Comparison of ENCODE assay signal across 1 cellular context in the genomic region with DNA sequence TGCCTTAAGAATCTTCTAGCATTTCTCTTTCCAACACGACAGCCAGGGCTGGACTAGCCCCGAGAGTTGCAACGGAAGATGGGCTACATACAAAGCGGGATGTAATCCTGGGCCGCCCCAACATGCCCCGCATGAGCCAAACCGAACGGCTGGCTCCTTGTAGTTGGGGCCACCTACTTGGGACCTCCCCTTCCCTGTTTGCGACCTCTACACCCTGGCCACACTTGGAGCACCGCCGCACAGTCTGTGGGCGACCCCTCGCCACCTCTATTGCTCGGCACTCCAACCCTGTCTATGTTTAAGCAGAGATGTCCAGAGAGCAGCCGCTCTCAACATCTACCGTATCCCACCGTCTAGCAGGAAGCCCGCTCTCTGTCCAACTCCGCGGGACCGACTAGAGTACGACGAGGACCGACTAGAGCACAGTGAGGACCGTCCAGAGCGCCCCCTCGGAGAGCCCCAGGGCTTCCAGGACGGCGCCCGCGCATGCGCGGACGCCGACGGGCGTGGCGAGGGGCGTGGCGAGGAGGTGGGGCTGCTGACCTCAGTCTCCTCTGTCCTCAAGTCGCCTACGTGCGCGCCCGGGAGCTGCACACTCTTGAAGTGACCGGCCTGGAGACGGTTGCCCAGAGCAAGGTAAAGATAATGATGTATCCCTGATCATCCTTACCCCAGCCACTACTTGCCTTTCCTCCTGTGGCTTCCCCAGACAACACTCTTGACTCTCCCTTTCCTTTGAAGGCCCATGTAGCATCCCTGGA.
TF ChIP-seq lines count a peak whose summit lies in the region.

No MANE protein-coding gene starts in this region.

TF ChIP-seq in HepG2, 621 proteins besides CTCF, POLR2A, EP300 and RAD21 (continued from another document and continues in another):
- TF ChIP-seq, protein P1, sequence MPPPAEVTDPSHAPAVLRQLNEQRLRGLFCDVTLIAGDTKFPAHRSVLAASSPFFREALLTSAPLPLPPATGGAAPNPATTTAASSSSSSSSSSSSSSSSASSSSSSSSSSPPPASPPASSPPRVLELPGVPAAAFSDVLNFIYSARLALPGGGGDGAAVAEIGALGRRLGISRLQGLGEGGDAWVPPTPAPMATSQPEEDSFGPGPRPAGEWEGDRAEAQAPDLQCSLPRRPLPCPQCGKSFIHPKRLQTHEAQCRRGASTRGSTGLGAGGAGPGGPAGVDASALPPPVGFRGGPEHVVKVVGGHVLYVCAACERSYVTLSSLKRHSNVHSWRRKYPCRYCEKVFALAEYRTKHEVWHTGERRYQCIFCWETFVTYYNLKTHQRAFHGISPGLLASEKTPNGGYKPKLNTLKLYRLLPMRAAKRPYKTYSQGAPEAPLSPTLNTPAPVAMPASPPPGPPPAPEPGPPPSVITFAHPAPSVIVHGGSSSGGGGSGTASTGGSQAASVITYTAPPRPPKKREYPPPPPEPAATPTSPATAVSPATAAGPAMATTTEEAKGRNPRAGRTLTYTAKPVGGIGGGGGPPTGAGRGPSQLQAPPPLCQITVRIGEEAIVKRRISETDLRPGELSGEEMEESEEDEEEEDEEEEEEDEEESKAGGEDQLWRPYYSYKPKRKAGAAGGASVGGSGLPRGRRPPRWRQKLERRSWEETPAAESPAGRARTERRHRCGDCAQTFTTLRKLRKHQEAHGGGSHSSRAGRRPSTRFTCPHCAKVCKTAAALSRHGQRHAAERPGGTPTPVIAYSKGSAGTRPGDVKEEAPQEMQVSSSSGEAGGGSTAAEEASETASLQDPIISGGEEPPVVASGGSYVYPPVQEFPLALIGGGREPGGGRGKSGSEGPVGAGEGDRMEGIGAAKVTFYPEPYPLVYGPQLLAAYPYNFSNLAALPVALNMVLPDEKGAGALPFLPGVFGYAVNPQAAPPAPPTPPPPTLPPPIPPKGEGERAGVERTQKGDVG (CRISPR knock-in tag; IDR thresholded peaks at IDR 0.05; ENCODE audit: borderline replicate concordance), result peak; percentile 28; the same call in 1 of the 2 replicates
- TF ChIP-seq ZNF747 (CRISPR knock-in tag; IDR thresholded peaks at IDR 0.05; ENCODE audit: borderline replicate concordance), result no peak
- TF ChIP-seq MTA1 (CRISPR knock-in tag; IDR thresholded peaks at IDR 0.05; ENCODE audit: borderline replicate concordance), result 0 out of 2 replicates have a peak, but pooled peaks have one; percentile 22
- TF ChIP-seq FLYWCH1 (CRISPR knock-in tag; IDR thresholded peaks at IDR 0.05), result no peak
- no peak for TF ChIP-seq ZNF878 (CRISPR knock-in tag; IDR thresholded peaks at IDR 0.05)
- TF ChIP-seq ARNT (IDR thresholded peaks at IDR 0.05), result no peak
- TF ChIP-seq ARID2 (CRISPR knock-in tag; IDR thresholded peaks at IDR 0.05; ENCODE audit: borderline replicate concordance), result no peak
- no peak for TF ChIP-seq FOSL1 (CRISPR knock-in tag; IDR thresholded peaks at IDR 0.05; ENCODE audit: borderline replicate concordance)
- no peak for TF ChIP-seq YEATS4 (CRISPR knock-in tag; IDR thresholded peaks at IDR 0.05; ENCODE audit: borderline replicate concordance)
- no peak for TF ChIP-seq PREB (CRISPR knock-in tag; IDR thresholded peaks at IDR 0.05)
- TF ChIP-seq SP1 (IDR thresholded peaks at IDR 0.05), result no peak
- TF ChIP-seq SP1 (CRISPR knock-in tag; IDR thresholded peaks at IDR 0.05), result peak; percentile 44; the same call in 1 of the 2 replicates
- no peak for TF ChIP-seq ZNF256 (CRISPR knock-in tag; conservative IDR thresholded peaks at IDR 0.05)
- TF ChIP-seq PTBP1 (IDR thresholded peaks at IDR 0.05; ENCODE audit: low read depth, low read length, poor library complexity, severe bottlenecking), result no peak
- no peak for TF ChIP-seq ZFP36L2 (CRISPR knock-in tag; IDR thresholded peaks at IDR 0.05)
- TF ChIP-seq, protein P2, sequence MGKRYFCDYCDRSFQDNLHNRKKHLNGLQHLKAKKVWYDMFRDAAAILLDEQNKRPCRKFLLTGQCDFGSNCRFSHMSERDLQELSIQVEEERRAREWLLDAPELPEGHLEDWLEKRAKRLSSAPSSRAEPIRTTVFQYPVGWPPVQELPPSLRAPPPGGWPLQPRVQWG (CRISPR knock-in tag; IDR thresholded peaks at IDR 0.05; ENCODE audit: borderline replicate concordance, low read depth), result no peak
- peak; percentile 62; the same call in 1 of the 2 replicates for TF ChIP-seq ZNF788 (CRISPR knock-in tag; IDR thresholded peaks at IDR 0.05; ENCODE audit: borderline replicate concordance)
- peak; percentile 63 for TF ChIP-seq TAF1 (CRISPR knock-in tag; IDR thresholded peaks at IDR 0.05)
- 0 out of 2 replicates have a peak, but pooled peaks have one; percentile 61 for TF ChIP-seq KDM2A (CRISPR knock-in tag; IDR thresholded peaks at IDR 0.05; ENCODE audit: borderline replicate concordance, low read depth)
- TF ChIP-seq NR0B2 (CRISPR knock-in tag; IDR thresholded peaks at IDR 0.05), result no peak
- TF ChIP-seq NCOR1 (IDR thresholded peaks at IDR 0.05; ENCODE audit: borderline replicate concordance, low read length), result no peak
- no peak for TF ChIP-seq THAP8 (CRISPR knock-in tag; IDR thresholded peaks at IDR 0.05; ENCODE audit: borderline replicate concordance)
- TF ChIP-seq ZNF597 (CRISPR knock-in tag; IDR thresholded peaks at IDR 0.05), result no peak
- TF ChIP-seq GATAD1 (CRISPR knock-in tag; IDR thresholded peaks at IDR 0.05), result no peak
- 0 out of 2 replicates have a peak, but pooled peaks have one; percentile 24 for TF ChIP-seq ZBTB42 (CRISPR knock-in tag; IDR thresholded peaks at IDR 0.05)
- no peak for TF ChIP-seq RBAK (CRISPR knock-in tag; IDR thresholded peaks at IDR 0.05)
- TF ChIP-seq HINFP (CRISPR knock-in tag; IDR thresholded peaks at IDR 0.05; ENCODE audit: low read depth), result no peak
- TF ChIP-seq ZNF329 (CRISPR knock-in tag; IDR thresholded peaks at IDR 0.05; ENCODE audit: low read depth), result no peak
- TF ChIP-seq ZFP36L1 (CRISPR knock-in tag; IDR thresholded peaks at IDR 0.05), result 0 out of 2 replicates have a peak, but pooled peaks have one; percentile 7
- TF ChIP-seq SMYD3 (CRISPR knock-in tag; IDR thresholded peaks at IDR 0.05), result 0 out of 2 replicates have a peak, but pooled peaks have one; percentile 35
- no peak; the same call in 1 of the 2 replicates for TF ChIP-seq MEIS2 (CRISPR knock-in tag; IDR thresholded peaks at IDR 0.05)
- no peak for TF ChIP-seq NFKBIZ (CRISPR knock-in tag; IDR thresholded peaks at IDR 0.05)
- TF ChIP-seq ZNF160 (CRISPR knock-in tag; IDR thresholded peaks at IDR 0.05), result peak; percentile 62; the same call in 1 of the 2 replicates
- no peak for TF ChIP-seq ZC3H13 (CRISPR knock-in tag; IDR thresholded peaks at IDR 0.05)
- no peak for TF ChIP-seq KLF16 (CRISPR knock-in tag; IDR thresholded peaks at IDR 0.05)
- TF ChIP-seq, protein P3, sequence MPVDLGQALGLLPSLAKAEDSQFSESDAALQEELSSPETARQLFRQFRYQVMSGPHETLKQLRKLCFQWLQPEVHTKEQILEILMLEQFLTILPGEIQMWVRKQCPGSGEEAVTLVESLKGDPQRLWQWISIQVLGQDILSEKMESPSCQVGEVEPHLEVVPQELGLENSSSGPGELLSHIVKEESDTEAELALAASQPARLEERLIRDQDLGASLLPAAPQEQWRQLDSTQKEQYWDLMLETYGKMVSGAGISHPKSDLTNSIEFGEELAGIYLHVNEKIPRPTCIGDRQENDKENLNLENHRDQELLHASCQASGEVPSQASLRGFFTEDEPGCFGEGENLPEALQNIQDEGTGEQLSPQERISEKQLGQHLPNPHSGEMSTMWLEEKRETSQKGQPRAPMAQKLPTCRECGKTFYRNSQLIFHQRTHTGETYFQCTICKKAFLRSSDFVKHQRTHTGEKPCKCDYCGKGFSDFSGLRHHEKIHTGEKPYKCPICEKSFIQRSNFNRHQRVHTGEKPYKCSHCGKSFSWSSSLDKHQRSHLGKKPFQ (CRISPR knock-in tag; IDR thresholded peaks at IDR 0.05; ENCODE audit: insufficient replicate concordance), result peak; percentile 58
- TF ChIP-seq GATAD2A (CRISPR knock-in tag; IDR thresholded peaks at IDR 0.05), result peak; percentile 10; the same call in 1 of the 2 replicates
- TF ChIP-seq, protein P4, sequence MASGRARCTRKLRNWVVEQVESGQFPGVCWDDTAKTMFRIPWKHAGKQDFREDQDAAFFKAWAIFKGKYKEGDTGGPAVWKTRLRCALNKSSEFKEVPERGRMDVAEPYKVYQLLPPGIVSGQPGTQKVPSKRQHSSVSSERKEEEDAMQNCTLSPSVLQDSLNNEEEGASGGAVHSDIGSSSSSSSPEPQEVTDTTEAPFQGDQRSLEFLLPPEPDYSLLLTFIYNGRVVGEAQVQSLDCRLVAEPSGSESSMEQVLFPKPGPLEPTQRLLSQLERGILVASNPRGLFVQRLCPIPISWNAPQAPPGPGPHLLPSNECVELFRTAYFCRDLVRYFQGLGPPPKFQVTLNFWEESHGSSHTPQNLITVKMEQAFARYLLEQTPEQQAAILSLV (CRISPR knock-in tag; IDR thresholded peaks at IDR 0.05; ENCODE audit: borderline replicate concordance), result no peak
- TF ChIP-seq HOXA9 (CRISPR knock-in tag; IDR thresholded peaks at IDR 0.05; ENCODE audit: borderline replicate concordance), result 0 out of 2 replicates have a peak, but pooled peaks have one; percentile 62
- peak; percentile 59; the same call in 1 of the 2 replicates for TF ChIP-seq RXRB (CRISPR knock-in tag; IDR thresholded peaks at IDR 0.05; ENCODE audit: borderline replicate concordance)
- no peak for TF ChIP-seq ZNF768 (CRISPR knock-in tag; IDR thresholded peaks at IDR 0.05)
- TF ChIP-seq, protein P5, sequence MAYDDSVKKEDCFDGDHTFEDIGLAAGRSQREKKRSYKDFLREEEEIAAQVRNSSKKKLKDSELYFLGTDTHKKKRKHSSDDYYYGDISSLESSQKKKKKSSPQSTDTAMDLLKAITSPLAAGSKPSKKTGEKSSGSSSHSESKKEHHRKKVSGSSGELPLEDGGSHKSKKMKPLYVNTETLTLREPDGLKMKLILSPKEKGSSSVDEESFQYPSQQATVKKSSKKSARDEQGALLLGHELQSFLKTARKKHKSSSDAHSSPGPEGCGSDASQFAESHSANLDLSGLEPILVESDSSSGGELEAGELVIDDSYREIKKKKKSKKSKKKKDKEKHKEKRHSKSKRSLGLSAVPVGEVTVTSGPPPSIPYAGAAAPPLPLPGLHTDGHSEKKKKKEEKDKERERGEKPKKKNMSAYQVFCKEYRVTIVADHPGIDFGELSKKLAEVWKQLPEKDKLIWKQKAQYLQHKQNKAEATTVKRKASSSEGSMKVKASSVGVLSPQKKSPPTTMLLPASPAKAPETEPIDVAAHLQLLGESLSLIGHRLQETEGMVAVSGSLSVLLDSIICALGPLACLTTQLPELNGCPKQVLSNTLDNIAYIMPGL (CRISPR knock-in tag; IDR thresholded peaks at IDR 0.05; ENCODE audit: borderline replicate concordance in 1 of 2, low read depth in 1 of 2), result peak in 1 of 2 experiments; percentile 80; a peak in 2 of 4 replicates
- TF ChIP-seq, protein P6, sequence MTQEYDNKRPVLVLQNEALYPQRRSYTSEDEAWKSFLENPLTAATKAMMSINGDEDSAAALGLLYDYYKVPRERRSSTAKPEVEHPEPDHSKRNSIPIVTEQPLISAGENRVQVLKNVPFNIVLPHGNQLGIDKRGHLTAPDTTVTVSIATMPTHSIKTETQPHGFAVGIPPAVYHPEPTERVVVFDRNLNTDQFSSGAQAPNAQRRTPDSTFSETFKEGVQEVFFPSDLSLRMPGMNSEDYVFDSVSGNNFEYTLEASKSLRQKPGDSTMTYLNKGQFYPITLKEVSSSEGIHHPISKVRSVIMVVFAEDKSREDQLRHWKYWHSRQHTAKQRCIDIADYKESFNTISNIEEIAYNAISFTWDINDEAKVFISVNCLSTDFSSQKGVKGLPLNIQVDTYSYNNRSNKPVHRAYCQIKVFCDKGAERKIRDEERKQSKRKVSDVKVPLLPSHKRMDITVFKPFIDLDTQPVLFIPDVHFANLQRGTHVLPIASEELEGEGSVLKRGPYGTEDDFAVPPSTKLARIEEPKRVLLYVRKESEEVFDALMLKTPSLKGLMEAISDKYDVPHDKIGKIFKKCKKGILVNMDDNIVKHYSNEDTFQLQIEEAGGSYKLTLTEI (CRISPR knock-in tag; conservative IDR thresholded peaks at IDR 0.05), result no peak
- no peak for TF ChIP-seq ZNF576 (CRISPR knock-in tag; IDR thresholded peaks at IDR 0.05)
- TF ChIP-seq, protein P7, sequence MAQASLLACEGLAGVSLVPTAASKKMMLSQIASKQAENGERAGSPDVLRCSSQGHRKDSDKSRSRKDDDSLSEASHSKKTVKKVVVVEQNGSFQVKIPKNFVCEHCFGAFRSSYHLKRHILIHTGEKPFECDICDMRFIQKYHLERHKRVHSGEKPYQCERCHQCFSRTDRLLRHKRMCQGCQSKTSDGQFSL (CRISPR knock-in tag; IDR thresholded peaks at IDR 0.05), result no peak
